Comparison of ENCODE assay signal across 17 cellular contexts in the genomic region with DNA sequence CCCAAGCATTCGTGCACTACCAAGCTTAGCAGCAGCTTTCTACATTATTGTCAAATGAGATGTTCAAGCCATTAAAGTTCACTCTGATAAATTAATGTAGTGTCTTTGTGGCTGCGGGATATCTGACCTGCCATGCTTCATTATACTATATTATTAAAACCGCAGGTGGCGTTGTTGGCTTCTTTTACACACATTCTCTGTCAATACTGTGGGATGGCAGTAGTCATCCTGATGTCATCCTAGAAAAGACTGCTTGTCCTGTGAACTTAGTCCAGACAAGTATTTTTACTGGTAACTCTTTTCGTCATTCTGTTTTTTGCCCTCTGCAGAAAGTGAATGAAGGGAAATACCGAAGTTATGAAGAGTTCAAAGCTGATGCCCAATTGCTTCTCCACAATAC.
A peak's percentile ranks its signal among the peaks of the same experiment; 100 is the strongest.
DNase-seq lines count a peak whose midpoint lies in the region; ATAC-seq, FAIRE-seq and TF ChIP-seq lines count a peak whose summit lies in the region.
"Had no signal": no experiment of that assay in that cellular context is flagged by ENCODE, and none has a peak within 500 bp of the region (broad histone marks: within the 10 kb centered on the region; RNA-seq: fewer than 3 reads in every experiment).

No MANE protein-coding gene starts in this region.

- H3K4me3 ChIP-seq in astrocyte (ENCODE audit: insufficient read depth, low read depth, low read length) (no peak overlapping the region), HepG2 (replicated peaks in 1 of 3; ENCODE audit: insufficient read depth in 1 of 3, low read depth in 2 of 3, low read length in 3 of 3) (no peak overlapping the region)
- H3K4me3 ChIP-seq: coronary artery had no signal

- in situ Hi-C loops in HepG2 (cut with HindIII; ENCODE audit: extremely low pct_ligation_motif_present, low pct_unique_long_range_greater_than_20kb): no loop called here

- no peaks in the 10 kb centered on the region for H3K27me3 Mint-ChIP-seq in astrocyte (ENCODE audit: low read depth, unreplicated experiment)
- H3K27me3 Mint-ChIP-seq: activated naive CD8-positive, alpha-beta T cell treated with anti-CD3 and anti-CD28 coated beads, Interleukin-2, amount 50 U/mL, for 24 hours; memory B cell had no signal

- intact Hi-C loops in HepG2 (cut with micrococcal nuclease; ENCODE audit: unreplicated experiment) (no loop called here), posterior cingulate gyrus (cut with DNase I) (no loop called here)

- H3K9ac ChIP-seq in astrocyte (ENCODE audit: low read length): no peak overlapping the region
- no peak overlapping the region for H3K9ac ChIP-seq in HepG2 (ENCODE audit: insufficient read depth, low read depth, low read length)

- H3K4me1 Mint-ChIP-seq in astrocyte (ENCODE audit: low read depth, unreplicated experiment): no peaks in the 10 kb centered on the region
- H3K4me1 Mint-ChIP-seq: activated naive CD8-positive, alpha-beta T cell treated with anti-CD3 and anti-CD28 coated beads, Interleukin-2, amount 50 U/mL, for 24 hours; memory B cell had no signal

- no peaks in the 10 kb centered on the region for H4K20me1 ChIP-seq in astrocyte (ENCODE audit: insufficient read depth, low read length)
- no peaks in the 10 kb centered on the region for H4K20me1 ChIP-seq in HepG2 (ENCODE audit: insufficient read depth, low read length)

- no peak overlapping the region for H3K4me2 ChIP-seq in astrocyte (ENCODE audit: low read length)
- H3K4me2 ChIP-seq in HepG2 (ENCODE audit: low read depth, low read length): no peak overlapping the region

- H3K36me3 ChIP-seq in astrocyte (ENCODE audit: insufficient read depth, low read length): peaks cover 7% of the 10 kb centered on the region
- H3K36me3 ChIP-seq in HepG2 (replicated peaks in 1 of 2; ENCODE audit: control insufficient read depth in 1 of 2, insufficient read depth in 2 of 2, low read length in 2 of 2): peaks cover 5 to 23% of the 10 kb centered on the region in 2 experiments; a peak in 4 of 5 replicates
- H3K36me3 ChIP-seq: neutrophil had no signal

- H2AFZ ChIP-seq in astrocyte (ENCODE audit: low read depth, low read length) (no peak overlapping the region), HepG2 (ENCODE audit: low read length) (no peak overlapping the region)

- TF ChIP-seq POLR2A in HepG2 (IDR thresholded peaks at IDR 0.05; ENCODE audit: insufficient read depth in 1 of 2, low read depth in 2 of 2, low read length in 2 of 2): no peak

- TF ChIP-seq CTCF in astrocyte (IDR thresholded peaks at IDR 0.05; ENCODE audit: insufficient read depth, low read depth, low read length): peak; percentile 29
- TF ChIP-seq CTCF in HepG2 (CRISPR knock-in tag; IDR thresholded peaks at IDR 0.05): 0 out of 2 replicates have a peak, but pooled peaks have one; percentile 11

- H3K27ac Mint-ChIP-seq in astrocyte (ENCODE audit: unreplicated experiment): no peak overlapping the region
- H3K27ac Mint-ChIP-seq: activated naive CD8-positive, alpha-beta T cell treated with anti-CD3 and anti-CD28 coated beads, Interleukin-2, amount 50 U/mL, for 24 hours; memory B cell; T-helper 1 cell treated with Interleukin-12 subunit alpha and Interleukin-12 subunit beta and Interleukin-4 antibody, amounts not matched to agents 30 μg/mL and 1 μg/mL, for 36 hours had no signal

- H3K9me3 Mint-ChIP-seq in astrocyte (ENCODE audit: unreplicated experiment): no peaks in the 10 kb centered on the region
- H3K9me3 Mint-ChIP-seq: activated naive CD8-positive, alpha-beta T cell treated with anti-CD3 and anti-CD28 coated beads, Interleukin-2, amount 50 U/mL, for 24 hours; activated T-cell treated with anti-CD3 and anti-CD28 coated beads, Interleukin-2, amount 50 U/mL, for 4 hours; memory B cell; T-helper 1 cell treated with Interleukin-12 subunit alpha and Interleukin-12 subunit beta and Interleukin-4 antibody, amounts not matched to agents 30 μg/mL and 1 μg/mL, for 36 hours had no signal

- H3K36me3 Mint-ChIP-seq in astrocyte (ENCODE audit: low read depth, unreplicated experiment): no peaks in the 10 kb centered on the region

- no peak overlapping the region for H3K27ac ChIP-seq in astrocyte (ENCODE audit: low read depth, low read length)
- H3K27ac ChIP-seq in HepG2 (ENCODE audit: extremely low read length, insufficient read depth, low read length): no peak overlapping the region
- H3K27ac ChIP-seq: coronary artery, neutrophil had no signal

- H3K4me1 ChIP-seq in astrocyte (ENCODE audit: insufficient read depth, low read length) (no peaks in the 10 kb centered on the region), HepG2 (ENCODE audit: insufficient read depth, low read length) (no peaks in the 10 kb centered on the region)

- no peak overlapping the region for H3K4me3 Mint-ChIP-seq in astrocyte (ENCODE audit: unreplicated experiment)
- H3K4me3 Mint-ChIP-seq: activated naive CD8-positive, alpha-beta T cell treated with anti-CD3 and anti-CD28 coated beads, Interleukin-2, amount 50 U/mL, for 24 hours; activated T-cell treated with anti-CD3 and anti-CD28 coated beads, Interleukin-2, amount 50 U/mL, for 4 hours; memory B cell; T-helper 1 cell treated with Interleukin-12 subunit alpha and Interleukin-12 subunit beta and Interleukin-4 antibody, amounts not matched to agents 30 μg/mL and 1 μg/mL, for 36 hours had no signal

- H3K79me2 ChIP-seq in astrocyte (ENCODE audit: insufficient read depth, low read length) (peaks cover 3% of the 10 kb centered on the region), HepG2 (ENCODE audit: insufficient read depth, low read length) (no peaks in the 10 kb centered on the region)

- CTCF ChIA-PET in HepG2 (lab: Yijun Ruan, JAX; ENCODE audit: low intra/inter-chr PET ratio, low total read pairs): no interaction called here

- ATAC-seq in HepG2: no peak
- no peak for ATAC-seq in GM18867 (IDR thresholded peaks at IDR 0.05; ENCODE audit: unreplicated experiment)
- ATAC-seq: activated naive CD8-positive, alpha-beta T cell treated with anti-CD3 and anti-CD28 coated beads, Interleukin-2, amount 50 U/mL, for 24 hours; activated T-cell treated with anti-CD3 and anti-CD28 coated beads, Interleukin-2, amount 50 U/mL, for 4 hours had no signal

- no peak for FAIRE-seq in astrocyte (lab: Jason Lieb, UNC)
- FAIRE-seq in HepG2 (lab: Jason Lieb, UNC): no peak

- H3K27me3 ChIP-seq in astrocyte (ENCODE audit: insufficient read depth, low read length) (no peaks in the 10 kb centered on the region), HepG2 (ENCODE audit: control insufficient read depth in 1 of 2, insufficient read depth in 2 of 2, low read length in 2 of 2) (no peaks in the 10 kb centered on the region)
- H3K27me3 ChIP-seq: neutrophil had no signal

- TF ChIP-seq RAD21 in Ishikawa (IDR thresholded peaks at IDR 0.05; ENCODE audit: low read depth) (0 out of 2 replicates have a peak, but pooled peaks have one; percentile 4), HepG2 (CRISPR knock-in tag; IDR thresholded peaks at IDR 0.05) (no peak)

- no peak for TF ChIP-seq EP300 in Ishikawa (IDR thresholded peaks at IDR 0.05; ENCODE audit: borderline replicate concordance)
- no peak for TF ChIP-seq EP300 in HepG2 (IDR thresholded peaks at IDR 0.05; ENCODE audit: low read depth in 2 of 2, low read length in 2 of 2)
- TF ChIP-seq EP300 in HepG2 (CRISPR knock-in tag; IDR thresholded peaks at IDR 0.05; ENCODE audit: borderline replicate concordance): no peak

- no TSS peak for BruUV-seq in HepG2 (replicated peaks; lab: Mats Ljungman, UMichigan)

- POLR2A ChIA-PET in HepG2 (lab: Yijun Ruan, JAX): no interaction called here

- peak; percentile 1 for DNase-seq in DMS153 (lab: John Stamatoyannopoulos, UW)
- DNase-seq in DMS153 treated with DMSO at 0.1 percent for 48 hours (lab: John Stamatoyannopoulos, UW; ENCODE audit: unreplicated experiment): no peak
- DNase-seq in astrocyte (ENCODE audit: low read depth): peak; percentile 86
- DNase-seq in HepG2 (ENCODE audit: low spot score): no peak
- no peak for DNase-seq in NOMO-1 treated with dmso at 0.1 percent for 144 hours (lab: John Stamatoyannopoulos, UW; ENCODE audit: unreplicated experiment)
- no peak for DNase-seq in posterior cingulate gyrus
- DNase-seq: 8988T; activated CD4-positive, alpha-beta T cell treated with anti-CD3 and anti-CD28 coated beads for 48 hours; activated naive CD8-positive, alpha-beta T cell treated with anti-CD3 and anti-CD28 coated beads, Interleukin-2, amount 50 U/mL, for 24 hours; activated T-cell treated with anti-CD3 and anti-CD28 coated beads, Interleukin-2, amount 50 U/mL, for 4 hours; RPMI8226 had no signal

- WGBS in HepG2 (ENCODE audit: low lambda C conversion rate): over 99% methylated on average over 6 of the region's 6 CpGs

- H3K9me3 ChIP-seq in astrocyte (ENCODE audit: insufficient read depth, low read depth, low read length): no peaks in the 10 kb centered on the region
- H3K9me3 ChIP-seq in HepG2 (ENCODE audit: low read length): no peaks in the 10 kb centered on the region
- H3K9me3 ChIP-seq: neutrophil had no signal

TF ChIP-seq in HepG2, 621 proteins besides CTCF, POLR2A, EP300 and RAD21:
- TF ChIP-seq KMT2A (CRISPR knock-in tag; IDR thresholded peaks at IDR 0.05) (no peak), SIX4 (CRISPR knock-in tag; IDR thresholded peaks at IDR 0.05) (no peak), NFE2 (CRISPR knock-in tag; IDR thresholded peaks at IDR 0.05) (no peak), SP4 (CRISPR knock-in tag; IDR thresholded peaks at IDR 0.05) (no peak), NR2F1 (CRISPR knock-in tag; IDR thresholded peaks at IDR 0.05) (no peak), SYNCRIP (IDR thresholded peaks at IDR 0.05; ENCODE audit: insufficient read depth, low read depth, low read length) (no peak), GPN1 (CRISPR knock-in tag; IDR thresholded peaks at IDR 0.05; ENCODE audit: borderline replicate concordance) (no peak), KLF6 (CRISPR knock-in tag; IDR thresholded peaks at IDR 0.05) (no peak)
- TF ChIP-seq, protein P1, sequence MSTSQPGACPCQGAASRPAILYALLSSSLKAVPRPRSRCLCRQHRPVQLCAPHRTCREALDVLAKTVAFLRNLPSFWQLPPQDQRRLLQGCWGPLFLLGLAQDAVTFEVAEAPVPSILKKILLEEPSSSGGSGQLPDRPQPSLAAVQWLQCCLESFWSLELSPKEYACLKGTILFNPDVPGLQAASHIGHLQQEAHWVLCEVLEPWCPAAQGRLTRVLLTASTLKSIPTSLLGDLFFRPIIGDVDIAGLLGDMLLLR (CRISPR knock-in tag; IDR thresholded peaks at IDR 0.05): no peak
- TF ChIP-seq, protein P2, sequence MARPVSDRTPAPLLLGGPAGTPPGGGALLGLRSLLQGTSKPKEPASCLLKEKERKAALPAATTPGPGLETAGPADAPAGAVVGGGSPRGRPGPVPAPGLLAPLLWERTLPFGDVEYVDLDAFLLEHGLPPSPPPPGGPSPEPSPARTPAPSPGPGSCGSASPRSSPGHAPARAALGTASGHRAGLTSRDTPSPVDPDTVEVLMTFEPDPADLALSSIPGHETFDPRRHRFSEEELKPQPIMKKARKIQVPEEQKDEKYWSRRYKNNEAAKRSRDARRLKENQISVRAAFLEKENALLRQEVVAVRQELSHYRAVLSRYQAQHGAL (CRISPR knock-in tag; IDR thresholded peaks at IDR 0.05; ENCODE audit: not compliant biosample characterization): no peak

Comparison
In these comparisons a context has a peak if more than half of its experiments do, and no peak if none do; other contexts are left out.
1. DNase-seq: peak in DMS153 (single experiment) and astrocyte (single experiment); none in DMS153 treated with DMSO at 0.1 percent for 48 hours (single experiment), HepG2 (single experiment), NOMO-1 treated with dmso at 0.1 percent for 144 hours (single experiment) and posterior cingulate gyrus (0 of 10).